ENCODE assay signal across 8 cellular contexts in genomic region chr14:73850940-73851339, GRCh38. TPM values are rescaled to one million over a fixed set of nuclear protein-coding genes. Genes with fewer than 3 reads are reported as not detected.
A peak's percentile ranks its signal among the peaks of the same experiment; 100 is the strongest.
DNase-seq lines count a peak whose midpoint lies in the region; ATAC-seq, FAIRE-seq and TF ChIP-seq lines count a peak whose summit lies in the region.

No MANE protein-coding gene starts in this region.

- no peaks in the 10 kb centered on the region for H3K9me3 Mint-ChIP-seq in neural progenitor cell

- FAIRE-seq in H54 (lab: Jason Lieb, UNC): peak; percentile 55

- H3K36me3 Mint-ChIP-seq in neural progenitor cell: peaks cover 3% of the 10 kb centered on the region

- H3K27ac Mint-ChIP-seq in neural progenitor cell: peak overlapping the region; percentile 74

- H3K4me1 Mint-ChIP-seq in neural progenitor cell: peaks cover 23% of the 10 kb centered on the region

- no peaks in the 10 kb centered on the region for H3K27me3 Mint-ChIP-seq in neural progenitor cell (ENCODE audit: insufficient read depth, low read depth)

- peak overlapping the region; percentile 80 for H2AFZ ChIP-seq in neural progenitor cell (replicated peaks)

- H3K4me1 ChIP-seq in Peyer's patch: peaks cover 0 to 15% (median 0%) of the 10 kb centered on the region in 4 donors
- H3K4me1 ChIP-seq in neural progenitor cell: peaks cover 6% of the 10 kb centered on the region

- H3K27ac ChIP-seq in Peyer's patch (peak overlapping the region; percentile 76 to 93 (median 90)), neural progenitor cell (peak overlapping the region; percentile 5)

- H3K4me3 Mint-ChIP-seq in neural progenitor cell: peak overlapping the region; percentile 97

- no peaks in the 10 kb centered on the region for H4K20me1 ChIP-seq in neural progenitor cell (ENCODE audit: low read depth)

- no peak overlapping the region for H3K9ac ChIP-seq in neural progenitor cell

- H3K9me3 ChIP-seq in Peyer's patch (no peaks in the 10 kb centered on the region), neural progenitor cell (ENCODE audit: low read depth) (no peaks in the 10 kb centered on the region)

- peaks cover 17% of the 10 kb centered on the region for H3F3A ChIP-seq in neural progenitor cell (ENCODE audit: low read depth)

- H3K27me3 ChIP-seq in Peyer's patch: no peaks in the 10 kb centered on the region
- no peaks in the 10 kb centered on the region for H3K27me3 ChIP-seq in neural progenitor cell

- H3K36me3 ChIP-seq in Peyer's patch (no peaks in the 10 kb centered on the region), neural progenitor cell (no peaks in the 10 kb centered on the region)

- ATAC-seq in GM18870 (IDR thresholded peaks at IDR 0.05; ENCODE audit: unreplicated experiment) (no peak), HG03025 (IDR thresholded peaks at IDR 0.05; ENCODE audit: low FRiP score, unreplicated experiment) (no peak), GM18909 (IDR thresholded peaks at IDR 0.05; ENCODE audit: poor library complexity, unreplicated experiment) (no peak)

- peak overlapping the region; percentile 78 for H3K4me2 ChIP-seq in neural progenitor cell

- TF ChIP-seq POLR2A in H54 (IDR thresholded peaks at IDR 0.05; ENCODE audit: low read depth, low read length) (no peak), Peyer's patch (IDR thresholded peaks at IDR 0.05) (no peak)

- no peak for TF ChIP-seq CTCF in Peyer's patch (IDR thresholded peaks at IDR 0.05)
- TF ChIP-seq CTCF in epithelial cell of esophagus (IDR thresholded peaks at IDR 0.05; ENCODE audit: insufficient read depth, low read depth, low read length, missing control alignments): no peak
- TF ChIP-seq CTCF in neural progenitor cell (IDR thresholded peaks at IDR 0.05): no peak

- no peak for DNase-seq in H54 (ENCODE audit: insufficient read length, low spot score)
- DNase-seq in Peyer's patch: no peak
- peak; percentile 91 for DNase-seq in epithelial cell of esophagus (ENCODE audit: low read depth)
- peak; percentile 55 for DNase-seq in neural progenitor cell (ENCODE audit: low spot score)
- no peak for DNase-seq in occipital lobe (lab: John Stamatoyannopoulos, UW)

- peaks cover 16% of the 10 kb centered on the region for H3K79me2 ChIP-seq in neural progenitor cell (ENCODE audit: low read depth)

- H3K4me3 ChIP-seq in Peyer's patch: peak overlapping the region; percentile 56 to 61 (median 58)
- peak overlapping the region; percentile 65 for H3K4me3 ChIP-seq in epithelial cell of esophagus (ENCODE audit: low read length)
- peak overlapping the region; percentile 70 for H3K4me3 ChIP-seq in neural progenitor cell

RNA-seq across cellular contexts. Expression of gene PTGR2, which starts 0.7 kb away (rescaled TPM):
- 10 to 100 TPM; 11.1 to 19.0 (median 12.9) TPM for total RNA-seq in Peyer's patch
- total RNA-seq in neural progenitor cell (ENCODE audit: low replicate concordance): 18.8 and 87.2 TPM in 2 replicates
- 8.3 TPM for total RNA-seq in occipital lobe

RNA-seq across cellular contexts. Expression of gene ZNF410, which starts 35.7 kb away (rescaled TPM):
- 10 to 100 TPM; 44.6 to 71.2 (median 61.0) TPM for total RNA-seq in Peyer's patch
- 55.1 and 56.4 TPM in 2 replicates for total RNA-seq in neural progenitor cell (ENCODE audit: low replicate concordance)
- 67.7 TPM for total RNA-seq in occipital lobe

Comparison
In these comparisons a context has a peak if more than half of its experiments do, and no peak if none do; other contexts are left out.
1. DNase-seq: peak in epithelial cell of esophagus (single experiment) and neural progenitor cell (single experiment); none in H54 (single experiment), Peyer's patch (0 of 3) and occipital lobe (single experiment).
2. Peak in every context shown above with its lines, with median percentiles within 50 percentile points of each other: H3K4me3 ChIP-seq.